1 cellular context compared by ENCODE assay signal in the genomic region with DNA sequence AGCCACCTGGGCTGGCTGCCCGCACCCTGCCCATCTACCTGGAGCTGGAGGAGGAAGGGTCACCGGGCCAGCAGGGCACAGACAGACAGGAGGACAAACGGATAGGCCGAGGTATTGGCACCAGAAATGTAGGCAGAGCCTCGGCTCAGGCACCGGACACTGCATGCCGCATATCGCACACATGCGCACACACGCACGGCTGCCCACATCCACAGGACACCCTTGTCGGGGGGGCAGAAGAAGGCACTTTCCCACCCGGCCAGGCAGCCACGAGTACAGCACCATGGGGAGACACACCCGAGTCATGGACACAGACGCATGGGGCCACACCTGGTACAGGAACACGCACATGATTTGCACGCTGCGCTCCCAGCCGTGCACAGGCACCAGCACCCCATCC.
TF ChIP-seq lines count a peak whose summit lies in the region.

No MANE protein-coding gene starts in this region.

TF ChIP-seq in H1, 55 proteins besides CTCF, POLR2A, EP300 and RAD21:
- TF ChIP-seq GABPA (IDR thresholded peaks at IDR 0.05; ENCODE audit: borderline replicate concordance, insufficient read depth, low read length) (no peak), NANOG (IDR thresholded peaks at IDR 0.05; ENCODE audit: insufficient read depth, low read depth, low read length, poor library complexity, severe bottlenecking) (no peak), EZH2 (IDR thresholded peaks at IDR 0.05; ENCODE audit: low read depth, low read length, severe bottlenecking) (no peak), SIN3A (conservative IDR thresholded peaks at IDR 0.05 in 1 of 2, IDR thresholded peaks at IDR 0.05 in 1 of 2; ENCODE audit: low read depth in 1 of 2, low read length in 2 of 2) (no peak), GTF2F1 (IDR thresholded peaks at IDR 0.05; ENCODE audit: borderline replicate concordance, low read depth, low read length) (no peak), JUND (IDR thresholded peaks at IDR 0.05; ENCODE audit: low read length) (no peak), KDM4A (IDR thresholded peaks at IDR 0.05; ENCODE audit: low read depth, low read length, severe bottlenecking) (no peak), MAFK (IDR thresholded peaks at IDR 0.05; ENCODE audit: low read depth, low read length) (no peak), SP4 (IDR thresholded peaks at IDR 0.05; ENCODE audit: low read length) (no peak), SRF (IDR thresholded peaks at IDR 0.05; ENCODE audit: low read depth, low read length) (no peak), ZNF274 (IDR thresholded peaks at IDR 0.05; ENCODE audit: borderline replicate concordance, extremely low read depth, low read length) (no peak), RFX5 (IDR thresholded peaks at IDR 0.05; ENCODE audit: borderline replicate concordance, low read depth, low read length) (no peak), CTBP2 (IDR thresholded peaks at IDR 0.05; ENCODE audit: borderline replicate concordance, insufficient read depth, insufficient read length, low read length) (no peak), NRF1 (IDR thresholded peaks at IDR 0.05; ENCODE audit: low read depth, low read length) (no peak), TAF7 (optimal IDR thresholded peaks at IDR 0.05; ENCODE audit: borderline replicate concordance, low read depth, low read length) (no peak), HDAC6 (IDR thresholded peaks at IDR 0.05; ENCODE audit: low read depth, low read length) (no peak), TBP (IDR thresholded peaks at IDR 0.05; ENCODE audit: low read depth, low read length) (no peak), ASH2L (IDR thresholded peaks at IDR 0.05; ENCODE audit: low read length) (no peak)
- TF ChIP-seq, protein P1, sequence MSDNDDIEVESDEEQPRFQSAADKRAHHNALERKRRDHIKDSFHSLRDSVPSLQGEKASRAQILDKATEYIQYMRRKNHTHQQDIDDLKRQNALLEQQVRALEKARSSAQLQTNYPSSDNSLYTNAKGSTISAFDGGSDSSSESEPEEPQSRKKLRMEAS (IDR thresholded peaks at IDR 0.05): no peak
